In the genomic region with DNA sequence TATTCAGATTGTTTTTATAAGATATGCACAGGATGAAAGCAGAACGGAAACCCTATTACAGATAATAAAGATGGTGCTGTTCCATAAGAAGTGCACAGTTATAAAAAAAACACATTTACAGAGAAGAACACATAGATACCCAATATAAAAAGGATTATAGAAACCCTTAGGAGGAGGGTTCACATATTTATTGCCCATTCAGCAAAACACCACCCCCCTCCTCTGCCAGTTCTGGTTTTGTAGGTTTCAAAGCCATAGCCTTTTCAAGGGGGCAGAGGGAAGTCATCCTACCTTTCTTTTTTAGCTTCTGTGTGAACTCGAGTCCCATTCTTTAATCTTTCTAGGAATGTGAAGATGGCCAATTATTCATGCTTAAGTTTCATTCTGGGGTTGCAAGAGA, we compare ENCODE assay signal across 8 cellular contexts.
"Had no signal": no experiment of that assay in that cellular context is flagged by ENCODE, and none has a peak within 500 bp of the region (broad histone marks: within the 10 kb centered on the region; RNA-seq: fewer than 3 reads in every experiment).

No MANE protein-coding gene starts in this region.

- DNase-seq: GDM1, GF-D8 had no signal

- FAIRE-seq: G401.6, GM12878, GM12891, GM12892, GM18507, GM19239 had no signal

- ATAC-seq: GM12878 had no signal

- H3K4me3 ChIP-seq: GM12878 had no signal
